17 cellular contexts compared by ENCODE assay signal in genomic region chr2:206780671-206781070, GRCh38. TPM values are rescaled to one million over a fixed set of nuclear protein-coding genes. Genes with fewer than 3 reads are reported as not detected.
DNase-seq lines count a peak whose midpoint lies in the region; ATAC-seq, FAIRE-seq and TF ChIP-seq lines count a peak whose summit lies in the region.
"Had no signal": no experiment of that assay in that cellular context is flagged by ENCODE, and none has a peak within 500 bp of the region (broad histone marks: within the 10 kb centered on the region; RNA-seq: fewer than 3 reads in every experiment).

No MANE protein-coding gene starts in this region.

- H3K4me1 Mint-ChIP-seq in activated CD8-positive, alpha-beta T cell treated with anti-CD3 and anti-CD28 coated beads for 36 hours (ENCODE audit: low read depth): peaks cover 36% of the 10 kb centered on the region
- H3K4me1 Mint-ChIP-seq in activated CD8-positive, alpha-beta T cell treated with anti-CD3 and anti-CD28 coated beads, Interleukin-2, amount 10 ng/mL, durations not matched to agents 7 days and 5 days (ENCODE audit: low read depth): peaks cover 2% of the 10 kb centered on the region
- H3K4me1 Mint-ChIP-seq: CD14-positive monocyte had no signal

- H3K36me3 Mint-ChIP-seq in activated CD8-positive, alpha-beta T cell treated with anti-CD3 and anti-CD28 coated beads for 36 hours (ENCODE audit: low read depth): peaks cover 87% of the 10 kb centered on the region
- H3K36me3 Mint-ChIP-seq in activated CD8-positive, alpha-beta T cell treated with anti-CD3 and anti-CD28 coated beads, Interleukin-2, amount 10 ng/mL, durations not matched to agents 7 days and 5 days (ENCODE audit: low read depth): peaks cover 85% of the 10 kb centered on the region

- H4K20me1 ChIP-seq in HCT116 (ENCODE audit: insufficient read depth) (peaks cover 6% of the 10 kb centered on the region; the same call in 1 of the 2 replicates), K562 (replicated peaks; ENCODE audit: control insufficient read depth, insufficient read depth, low read length) (no peaks in the 10 kb centered on the region)

- FAIRE-seq in K562 (lab: Jason Lieb, UNC): no peak
- FAIRE-seq: GM12878 had no signal

- in situ Hi-C loops in K562 (cut with MboI): no loop called here

- no peak overlapping the region for H3K27ac ChIP-seq in HCT116 (ENCODE audit: low read depth, low read length)
- no peak overlapping the region for H3K27ac ChIP-seq in K562 (ENCODE audit: extremely low read depth, low read depth, low read length)
- H3K27ac ChIP-seq: BLaER1 had no signal

- no peak for ATAC-seq in activated CD8-positive, alpha-beta T cell treated with anti-CD3 and anti-CD28 coated beads for 36 hours
- no peak for ATAC-seq in activated CD8-positive, alpha-beta T cell treated with anti-CD3 and anti-CD28 coated beads, Interleukin-2, amount 10 ng/mL, durations not matched to agents 7 days and 5 days
- ATAC-seq in HCT116 (no peak), K562 (no peak)
- ATAC-seq: GM12878 had no signal

- H3K36me3 ChIP-seq in HCT116 (ENCODE audit: control insufficient read depth in 1 of 2, insufficient read depth in 2 of 2, low read length in 2 of 2) (peaks cover 0 to 41% of the 10 kb centered on the region in 2 experiments; a peak in 3 of 4 replicates), K562 (ENCODE audit: control insufficient read depth, insufficient read depth, low read length) (peaks cover 87% of the 10 kb centered on the region)

- H3K4me3 ChIP-seq in HCT116 (replicated peaks in 1 of 2; ENCODE audit: low read depth in 1 of 2, low read length in 2 of 2): no peak overlapping the region
- H3K4me3 ChIP-seq in K562: no peak overlapping the region
- H3K4me3 ChIP-seq: BLaER1, GM12878 had no signal

- peak overlapping the region; percentile 32 for H3K27ac Mint-ChIP-seq in activated CD8-positive, alpha-beta T cell treated with anti-CD3 and anti-CD28 coated beads for 36 hours
- no peak overlapping the region for H3K27ac Mint-ChIP-seq in activated CD8-positive, alpha-beta T cell treated with anti-CD3 and anti-CD28 coated beads, Interleukin-2, amount 10 ng/mL, durations not matched to agents 7 days and 5 days

- H3K79me2 ChIP-seq in HCT116 (ENCODE audit: insufficient read depth, low read length): peaks cover 91% of the 10 kb centered on the region
- peaks cover 20% of the 10 kb centered on the region; the same call in 2 of the 3 replicates for H3K79me2 ChIP-seq in K562 (ENCODE audit: control insufficient read depth, insufficient read depth, low read length)

- 91% methylated on average over 2 of the region's 2 CpGs for WGBS in K562 (ENCODE audit: insufficient coverage, low coverage, missing lambda C conversion rate)

- no peak for DNase-seq in activated CD8-positive, alpha-beta T cell treated with anti-CD3 and anti-CD28 coated beads for 36 hours
- no peak for DNase-seq in activated CD8-positive, alpha-beta T cell treated with anti-CD3 and anti-CD28 coated beads, Interleukin-2, amount 10 ng/mL, durations not matched to agents 7 days and 5 days
- DNase-seq in HCT116 (ENCODE audit: low read depth, low spot score) (no peak), K562 (ENCODE audit: extremely low read depth in 1 of 4, low spot score in 3 of 4) (no peak), amygdala (lab: John Stamatoyannopoulos, UW) (no peak), DMS153 treated with DMSO at 0.1 percent for 48 hours (lab: John Stamatoyannopoulos, UW; ENCODE audit: unreplicated experiment) (no peak)
- DNase-seq in activated effector memory CD4-positive, alpha-beta T cell treated with anti-CD3 and anti-CD28 coated beads, Interleukin-2, amount 50 U/mL, for 16 hours: no peak
- DNase-seq: 8988T; Calu3; CD4-positive, alpha-beta memory T cell; DMS53; DND-41; EL; H7 had no signal

- intact Hi-C loops in activated CD8-positive, alpha-beta T cell treated with anti-CD3 and anti-CD28 coated beads for 36 hours (cut with micrococcal nuclease): loop anchor here (5.0 kb wide), 1 partner anchor 83 kb away; no protein-coding TSS in a partner anchor
- intact Hi-C loops in HCT116 (cut with micrococcal nuclease) (loop anchor here (1.0 to 2.0 kb wide), 3 partner anchors 87 to 388 kb away; no protein-coding TSS in a partner anchor), K562 (cut with micrococcal nuclease) (loop anchor here (1.0 to 5.0 kb wide), 3 partner anchors 88 to 388 kb away; no protein-coding TSS in a partner anchor)

- CTCF ChIA-PET in activated CD8-positive, alpha-beta T cell treated with anti-CD3 and anti-CD28 coated beads for 36 hours (lab: Charles Lee): interaction anchor here (0.9 to 3.9 kb wide), 6 partner anchors 10 to 86 kb away, joined by 3 to 41 read pairs (median 4); partner anchors contain the start of genes FASTKD2 and MDH1B
- CTCF ChIA-PET in activated CD8-positive, alpha-beta T cell treated with anti-CD3 and anti-CD28 coated beads, Interleukin-2, amount 10 ng/mL, durations not matched to agents 7 days and 5 days (lab: Charles Lee): interaction anchor here (0.8 to 4.2 kb wide), 9 partner anchors 8 to 351 kb away, joined by 3 to 31 read pairs (median 7); partner anchors contain the start of genes FASTKD2 and MDH1B
- CTCF ChIA-PET in HCT116 (lab: Charles Lee): interaction anchor here (0.6 to 1.1 kb wide), 3 partner anchors 86 to 461 kb away, joined by 3 to 4 read pairs (median 3); no protein-coding TSS in a partner anchor
- CTCF ChIA-PET in K562 (lab: Yijun Ruan, JAX; ENCODE audit: low intra/inter-chr PET ratio): interaction anchor here (0.7 kb wide), 1 partner anchor 769 kb away, joined by 4 read pairs; no protein-coding TSS in a partner anchor

- H2AFZ ChIP-seq in HCT116 (ENCODE audit: low read depth, low read length, poor library complexity, severe bottlenecking): no peak overlapping the region
- no peak overlapping the region for H2AFZ ChIP-seq in K562 (ENCODE audit: low read depth, low read length)

- H3K9ac ChIP-seq in HCT116 (ENCODE audit: low read length) (no peak overlapping the region), K562 (ENCODE audit: insufficient read depth in 1 of 2, low read depth in 2 of 2, low read length in 2 of 2) (no peak overlapping the region)
- H3K9ac ChIP-seq: BLaER1 had no signal

- no peak for TF ChIP-seq EP300 in K562 (IDR thresholded peaks at IDR 0.05; ENCODE audit: low read length)

- peaks cover 17% of the 10 kb centered on the region for H3K9me3 Mint-ChIP-seq in activated CD8-positive, alpha-beta T cell treated with anti-CD3 and anti-CD28 coated beads for 36 hours
- peaks cover 5% of the 10 kb centered on the region for H3K9me3 Mint-ChIP-seq in activated CD8-positive, alpha-beta T cell treated with anti-CD3 and anti-CD28 coated beads, Interleukin-2, amount 10 ng/mL, durations not matched to agents 7 days and 5 days (ENCODE audit: insufficient read depth)

- H3K4me1 ChIP-seq in HCT116 (ENCODE audit: control insufficient read depth in 1 of 2, insufficient read depth in 2 of 2, low read length in 2 of 2) (no peaks in the 10 kb centered on the region), K562 (replicated peaks in 1 of 2; ENCODE audit: control insufficient read depth in 2 of 2, insufficient read depth in 2 of 2, low read length in 2 of 2) (no peaks in the 10 kb centered on the region)
- H3K4me1 ChIP-seq: BLaER1 had no signal

- POLR2A ChIA-PET in activated CD8-positive, alpha-beta T cell treated with anti-CD3 and anti-CD28 coated beads for 36 hours (lab: Charles Lee): interaction anchor here (0.7 kb wide), 1 partner anchor 15 kb away, joined by 3 read pairs; the partner anchor contains the start of gene FASTKD2
- POLR2A ChIA-PET in activated CD8-positive, alpha-beta T cell treated with anti-CD3 and anti-CD28 coated beads, Interleukin-2, amount 10 ng/mL, durations not matched to agents 7 days and 5 days (lab: Charles Lee): no interaction called here
- POLR2A ChIA-PET in HCT116 (lab: Charles Lee): no interaction called here
- POLR2A ChIA-PET in K562 (lab: Yijun Ruan, JAX): no interaction called here

- H3K4me3 Mint-ChIP-seq in activated CD8-positive, alpha-beta T cell treated with anti-CD3 and anti-CD28 coated beads for 36 hours: no peak overlapping the region
- H3K4me3 Mint-ChIP-seq in activated CD8-positive, alpha-beta T cell treated with anti-CD3 and anti-CD28 coated beads, Interleukin-2, amount 10 ng/mL, durations not matched to agents 7 days and 5 days: no peak overlapping the region
- H3K4me3 Mint-ChIP-seq: CD14-positive monocyte had no signal

- H3K27me3 Mint-ChIP-seq in activated CD8-positive, alpha-beta T cell treated with anti-CD3 and anti-CD28 coated beads for 36 hours: no peaks in the 10 kb centered on the region
- no peaks in the 10 kb centered on the region for H3K27me3 Mint-ChIP-seq in activated CD8-positive, alpha-beta T cell treated with anti-CD3 and anti-CD28 coated beads, Interleukin-2, amount 10 ng/mL, durations not matched to agents 7 days and 5 days (ENCODE audit: low read depth)
- H3K27me3 Mint-ChIP-seq: CD4-positive, alpha-beta memory T cell had no signal

- RAD21 ChIA-PET in HCT116 (lab: Charles Lee; ENCODE audit: low non-redundant PET in 1 of 2, low total read pairs in 2 of 2, uncharacterized antibody in 2 of 2, unreplicated experiment in 2 of 2): interaction anchor here in 1 of 2 experiments (0.7 kb wide), 1 partner anchor 14 kb away, joined by 7 read pairs; no protein-coding TSS in a partner anchor

- H3K9me2 ChIP-seq in HCT116 (ENCODE audit: insufficient read depth): no peaks in the 10 kb centered on the region

- no peak for TF ChIP-seq RAD21 in HCT116 (IDR thresholded peaks at IDR 0.05; ENCODE audit: low read depth)
- no peak for TF ChIP-seq RAD21 in K562 (CRISPR knock-in tag; conservative IDR thresholded peaks at IDR 0.05 in 1 of 2, IDR thresholded peaks at IDR 0.05 in 1 of 2)

- H3K4me2 ChIP-seq in HCT116 (ENCODE audit: low read length) (no peak overlapping the region), K562 (ENCODE audit: insufficient read depth, low read length) (no peak overlapping the region)
- H3K4me2 ChIP-seq: BLaER1 had no signal

- H3K27me3 ChIP-seq in HCT116 (ENCODE audit: insufficient read depth, low read length) (no peaks in the 10 kb centered on the region), K562 (ENCODE audit: control insufficient read depth in 2 of 2, insufficient read depth in 2 of 2, low read length in 2 of 2) (no peaks in the 10 kb centered on the region)
- H3K27me3 ChIP-seq: BLaER1 had no signal

- H3K9me3 ChIP-seq in HCT116 (ENCODE audit: control insufficient read depth in 1 of 2, insufficient read depth in 1 of 2, low read depth in 1 of 2, low read length in 2 of 2) (peaks cover 0 to 7% of the 10 kb centered on the region in 2 experiments; a peak in 1 of 4 replicates), K562 (replicated peaks; ENCODE audit: control insufficient read depth, insufficient read depth, low read depth, low read length) (0 out of 2 replicates have a peak, but pooled peaks cover 1% of the 10 kb centered on the region)

- H3K9me1 ChIP-seq in K562 (ENCODE audit: control insufficient read depth, insufficient read depth, low read length): no peaks in the 10 kb centered on the region

- no peak for TF ChIP-seq POLR2A in HCT116 (IDR thresholded peaks at IDR 0.05; ENCODE audit: borderline replicate concordance, extremely low read depth, insufficient read depth, insufficient read length)
- TF ChIP-seq POLR2A in K562 (conservative IDR thresholded peaks at IDR 0.05): no peak

- BruUV-seq in HCT116 (replicated peaks; lab: Mats Ljungman, UMichigan) (no TSS peak), K562 (replicated peaks; lab: Mats Ljungman, UMichigan) (no TSS peak)

- no peak for TF ChIP-seq CTCF in activated CD8-positive, alpha-beta T cell treated with anti-CD3 and anti-CD28 coated beads for 36 hours (IDR thresholded peaks at IDR 0.05)
- TF ChIP-seq CTCF in HCT116 (IDR thresholded peaks at IDR 0.05 in 2 of 3, conservative IDR thresholded peaks at IDR 0.05 in 1 of 3; ENCODE audit: borderline replicate concordance in 1 of 3, insufficient read depth in 1 of 3, low read depth in 2 of 3, low read length in 2 of 3): no peak
- no peak for TF ChIP-seq CTCF in K562 (IDR thresholded peaks at IDR 0.05 in 2 of 3, conservative IDR thresholded peaks at IDR 0.05 in 1 of 3; ENCODE audit: insufficient read depth in 2 of 3, low read depth in 1 of 3, low read length in 3 of 3)

RNA-seq across cellular contexts. Expression of gene FASTKD2, which starts 15.3 kb away (rescaled TPM):
- total RNA-seq in activated CD8-positive, alpha-beta T cell treated with anti-CD3 and anti-CD28 coated beads for 36 hours: 10 to 100 TPM; 32.8 to 33.7 TPM
- total RNA-seq in activated CD8-positive, alpha-beta T cell treated with anti-CD3 and anti-CD28 coated beads, Interleukin-2, amount 10 ng/mL, durations not matched to agents 7 days and 5 days: 10 to 100 TPM; 20.2 to 20.8 TPM
- 24.4 TPM for total RNA-seq in HCT116 (2021; ENCODE audit: unreplicated experiment)
- polyA plus RNA-seq in HCT116 (2012): 11.5 and 16.8 TPM in 2 replicates
- total RNA-seq in K562 (2011; cell fraction: chromatin; rRNA removed; ENCODE audit: low replicate concordance): 13.1 and 34.5 TPM in 2 replicates
- total RNA-seq in K562 (2011; cell fraction: nucleolus; rRNA removed): 5.7 and 7.4 TPM in 2 replicates
- total RNA-seq in K562 (2011; cell fraction: nucleoplasm; rRNA removed): 15.3 and 21.3 TPM in 2 replicates
- 20.8 and 21.6 TPM in 2 replicates for total RNA-seq in K562 (2014; rRNA removed)
- 50.4 and 54.1 TPM in 2 replicates for total RNA-seq in K562 (2014; rRNA removed; fragmentation: Illumina TruSeq; extraction: Trizol)
- total RNA-seq in K562 (2015; rRNA removed; fragmentation: Illumina TruSeq; extraction: Trizol): 37.0 and 39.1 TPM in 2 replicates
- 26.1 and 27.4 TPM in 2 replicates for total RNA-seq in K562 (2021)
- 39.7 and 55.0 TPM in 2 replicates for polyA plus RNA-seq in K562 (2011; rRNA removed)
- 19.7 and 27.0 TPM in 2 replicates for polyA plus RNA-seq in K562 (2011; cell fraction: cytosol; rRNA removed)
- 22.2 and 33.5 TPM in 2 replicates for polyA plus RNA-seq in K562 (2011; cell fraction: nucleus; rRNA removed)
- polyA plus RNA-seq in K562 (2012): 13.9 and 20.0 TPM in 2 replicates
- polyA plus RNA-seq in K562 (2014; fragmentation: Illumina TruSeq; extraction: Trizol): 33.7 and 37.1 TPM in 2 replicates
- polyA plus RNA-seq in K562 (2014; fragmentation: Nextera tagmentation; extraction: Ambion mirVana): 10 to 100 TPM; 84.9 to 90.6 TPM
- polyA plus RNA-seq in K562 (2014; rRNA removed): 22.9 and 26.6 TPM in 2 replicates
- 64.9 and 69.3 TPM in 2 replicates for polyA minus RNA-seq in K562 (2011; rRNA and poly(A)+ RNA removed)
- polyA minus RNA-seq in K562 (2011; cell fraction: cytosol; rRNA and poly(A)+ RNA removed): 11.0 and 20.1 TPM in 2 replicates
- polyA minus RNA-seq in K562 (2011; cell fraction: nucleus; rRNA and poly(A)+ RNA removed): 11.4 and 17.1 TPM in 2 replicates

RNA-seq across cellular contexts. Expression of gene MDH1B, which starts 15.5 kb away (rescaled TPM):
- total RNA-seq in activated CD8-positive, alpha-beta T cell treated with anti-CD3 and anti-CD28 coated beads for 36 hours: under 1 TPM; 0.56 to 0.92 TPM
- total RNA-seq in activated CD8-positive, alpha-beta T cell treated with anti-CD3 and anti-CD28 coated beads, Interleukin-2, amount 10 ng/mL, durations not matched to agents 7 days and 5 days: under 1 TPM; 0.55 to 0.57 TPM
- total RNA-seq in HCT116 (2021; ENCODE audit: unreplicated experiment): 3.7 TPM
- polyA plus RNA-seq in HCT116 (2012): 1.4 and 2.4 TPM in 2 replicates
- 0.39 TPM in 1 of 2 replicates, not detected in the other for total RNA-seq in K562 (2011; cell fraction: chromatin; rRNA removed; ENCODE audit: low replicate concordance)
- not detected in 2 replicates for total RNA-seq in K562 (2011; cell fraction: nucleolus; rRNA removed)
- not detected in 2 replicates for total RNA-seq in K562 (2011; cell fraction: nucleoplasm; rRNA removed)
- total RNA-seq in K562 (2014; rRNA removed): 0.08 TPM in 1 of 2 replicates, not detected in the other
- 0.15 TPM in 1 of 2 replicates, not detected in the other for total RNA-seq in K562 (2014; rRNA removed; fragmentation: Illumina TruSeq; extraction: Trizol)
- total RNA-seq in K562 (2015; rRNA removed; fragmentation: Illumina TruSeq; extraction: Trizol): 0.08 TPM in 1 of 2 replicates, not detected in the other
- 0.07 TPM in 1 of 2 replicates, not detected in the other for total RNA-seq in K562 (2021)
- 0.06 and 0.08 TPM in 2 replicates for polyA plus RNA-seq in K562 (2011; rRNA removed)
- not detected in 2 replicates for polyA plus RNA-seq in K562 (2011; cell fraction: cytosol; rRNA removed)
- 0.07 TPM in 1 of 2 replicates, not detected in the other for polyA plus RNA-seq in K562 (2011; cell fraction: nucleus; rRNA removed)
- polyA plus RNA-seq in K562 (2012): 0.08 and 0.11 TPM in 2 replicates
- 0.14 TPM in 1 of 2 replicates, not detected in the other for polyA plus RNA-seq in K562 (2014; fragmentation: Illumina TruSeq; extraction: Trizol)
- under 1 TPM in 1 of 2 experiments, not detected in 1; 0.14 TPM for polyA plus RNA-seq in K562 (2014; fragmentation: Nextera tagmentation; extraction: Ambion mirVana)
- polyA plus RNA-seq in K562 (2014; rRNA removed): 0.16 TPM in 1 of 2 replicates, not detected in the other
- not detected in 2 replicates for polyA minus RNA-seq in K562 (2011; rRNA and poly(A)+ RNA removed)
- not detected in 2 replicates for polyA minus RNA-seq in K562 (2011; cell fraction: cytosol; rRNA and poly(A)+ RNA removed)
- polyA minus RNA-seq in K562 (2011; cell fraction: nucleus; rRNA and poly(A)+ RNA removed): 0.13 and 0.33 TPM in 2 replicates
- polyA plus RNA-seq: CD14-positive monocyte had no signal
